ENCODE assay signal across 8 cellular contexts in genomic region chr13:43879323-43880181, GRCh38. TPM values are rescaled to one million over a fixed set of nuclear protein-coding genes. Genes with fewer than 3 reads are reported as not detected.
DNase-seq lines count a peak whose midpoint lies in the region; ATAC-seq, FAIRE-seq and TF ChIP-seq lines count a peak whose summit lies in the region.

CCDC122 (minus strand) TSS chr13:43879740; CDS start chr13:43869376, 10,364 bp downstream.
LACC1 (plus strand) TSS chr13:43879904; CDS start chr13:43880986, 1,082 bp downstream.

- H4K20me1 ChIP-seq in neural progenitor cell (ENCODE audit: low read depth): no peaks in the 10 kb centered on the region

- H3K27ac Mint-ChIP-seq in CD8-positive, alpha-beta T cell: peak within 1 kb of the TSS; percentile 84
- no peak within 1 kb of the TSS for H3K27ac Mint-ChIP-seq in neural progenitor cell

- H3K4me1 Mint-ChIP-seq in CD8-positive, alpha-beta T cell (ENCODE audit: low read depth): peaks cover 14% of the 10 kb centered on the region
- H3K4me1 Mint-ChIP-seq in neural progenitor cell: peaks cover 13% of the 10 kb centered on the region

- no peak for TF ChIP-seq CTCF in CD8-positive, alpha-beta T cell (IDR thresholded peaks at IDR 0.05)
- TF ChIP-seq CTCF in foreskin fibroblast (IDR thresholded peaks at IDR 0.05; ENCODE audit: low read depth, low read length): no peak
- TF ChIP-seq CTCF in neural progenitor cell (IDR thresholded peaks at IDR 0.05): no peak

- no peaks in the 10 kb centered on the region for H3K36me3 ChIP-seq in CD8-positive, alpha-beta T cell (ENCODE audit: insufficient read depth, low read length)
- H3K36me3 ChIP-seq in neural progenitor cell: no peaks in the 10 kb centered on the region

- H3K9me3 Mint-ChIP-seq in CD8-positive, alpha-beta T cell: peaks cover 2% of the 10 kb centered on the region
- no peaks in the 10 kb centered on the region for H3K9me3 Mint-ChIP-seq in neural progenitor cell

- peak within 1 kb of the TSS; percentile 90 for H3K4me3 Mint-ChIP-seq in CD8-positive, alpha-beta T cell
- H3K4me3 Mint-ChIP-seq in neural progenitor cell: peak within 1 kb of the TSS; percentile 85

- POLR2A ChIA-PET in CD8-positive, alpha-beta T cell (lab: Charles Lee): interaction anchor here (0.6 kb wide), 1 partner anchor 1600 kb away, joined by 3 read pairs; no protein-coding TSS in a partner anchor

- H3F3A ChIP-seq in neural progenitor cell (ENCODE audit: low read depth): peaks cover 9% of the 10 kb centered on the region

- peak within 1 kb of the TSS; percentile 78 for H3K4me2 ChIP-seq in neural progenitor cell

- peak within 1 kb of the TSS; percentile 56 for H3K4me3 ChIP-seq in CD8-positive, alpha-beta T cell (ENCODE audit: low read depth, low read length)
- H3K4me3 ChIP-seq in foreskin fibroblast (ENCODE audit: low read depth in 1 of 2, low read length in 2 of 2): peak within 1 kb of the TSS; percentile 77 to 83
- H3K4me3 ChIP-seq in neural progenitor cell: peak within 1 kb of the TSS; percentile 65

- peak; percentile 76 for FAIRE-seq in GM19239 (lab: Jason Lieb, UNC)

- H3K79me2 ChIP-seq in neural progenitor cell (ENCODE audit: low read depth): peaks cover 7% of the 10 kb centered on the region

- H3K27me3 Mint-ChIP-seq in CD8-positive, alpha-beta T cell (ENCODE audit: low read depth): peaks cover 13% of the 10 kb centered on the region
- peaks cover 9% of the 10 kb centered on the region for H3K27me3 Mint-ChIP-seq in neural progenitor cell (ENCODE audit: insufficient read depth, low read depth)

- H3K9ac ChIP-seq in neural progenitor cell: peak within 1 kb of the TSS; percentile 33

- CTCF ChIA-PET in CD8-positive, alpha-beta T cell (lab: Charles Lee): interaction anchor here (0.8 to 3.9 kb wide), 3 partner anchors 18 to 910 kb away, joined by 3 to 13 read pairs (median 4); no protein-coding TSS in a partner anchor

- intact Hi-C loops in CD8-positive, alpha-beta T cell (cut with DNase I, micrococcal nuclease): loop anchor here (2.0 to 10.0 kb wide), 7 partner anchors 263 to 1037 kb away; partner anchors contain the start of gene TSC22D1 (in 1 of the 2)

- ATAC-seq in CD8-positive, alpha-beta T cell: peak; percentile 83
- peak; percentile 82 for ATAC-seq in HG03439 (IDR thresholded peaks at IDR 0.05; ENCODE audit: unreplicated experiment)

- H3K9me3 ChIP-seq in CD8-positive, alpha-beta T cell (ENCODE audit: low read length): no peaks in the 10 kb centered on the region
- no peaks in the 10 kb centered on the region for H3K9me3 ChIP-seq in neural progenitor cell (ENCODE audit: low read depth)

- H3K36me3 Mint-ChIP-seq in CD8-positive, alpha-beta T cell: no peaks in the 10 kb centered on the region
- no peaks in the 10 kb centered on the region for H3K36me3 Mint-ChIP-seq in neural progenitor cell

- peak; percentile 37 to 78 (median 68) for DNase-seq in CD8-positive, alpha-beta T cell
- DNase-seq in GM19239 (ENCODE audit: insufficient read length, low spot score) (peak; percentile 66), RPMI8226 (peak; percentile 85), activated gamma-delta T cell treated with Interleukin-2 at 50 U/mL for 16 hours (peak; percentile 52), foreskin fibroblast (peak; percentile 85 to 93), neural progenitor cell (ENCODE audit: low spot score) (peak; percentile 90), stromal cell of bone marrow (ENCODE audit: low read depth) (peak; percentile 68)

- H3K27ac ChIP-seq in CD8-positive, alpha-beta T cell (ENCODE audit: low read depth, low read length): no peak within 1 kb of the TSS
- H3K27ac ChIP-seq in neural progenitor cell: no peak within 1 kb of the TSS

- peak within 1 kb of the TSS; percentile 89 for H2AFZ ChIP-seq in neural progenitor cell (replicated peaks)

- H3K27me3 ChIP-seq in CD8-positive, alpha-beta T cell (ENCODE audit: insufficient read depth, low read length): no peaks in the 10 kb centered on the region
- peaks cover 25% of the 10 kb centered on the region for H3K27me3 ChIP-seq in neural progenitor cell

- H3K4me1 ChIP-seq in CD8-positive, alpha-beta T cell (ENCODE audit: insufficient read depth, low read length): peaks cover 10% of the 10 kb centered on the region
- peaks cover 15% of the 10 kb centered on the region for H3K4me1 ChIP-seq in neural progenitor cell

RNA-seq across cellular contexts. Expression of gene CCDC122, which starts in this region (rescaled TPM):
- not detected for total RNA-seq in CD8-positive, alpha-beta T cell
- total RNA-seq in neural progenitor cell (ENCODE audit: low replicate concordance): 12.0 and 24.4 TPM in 2 replicates

RNA-seq across cellular contexts. Expression of gene LACC1, which starts in this region (rescaled TPM):
- under 1 TPM; 0.16 to 0.36 TPM for total RNA-seq in CD8-positive, alpha-beta T cell
- total RNA-seq in neural progenitor cell (ENCODE audit: low replicate concordance): 0.84 and 1.7 TPM in 2 replicates

Comparison
In these comparisons a context has a peak if more than half of its experiments do, and no peak if none do; other contexts are left out.
1. RNA of gene CCDC122 (total RNA-seq): 12.0 to 24.4 TPM in neural progenitor cell; not detected in CD8-positive, alpha-beta T cell; every median in the first group is over 10 times any median in the second.
2. Peak in DNase-seq, ATAC-seq and H3K4me3 ChIP-seq in CD8-positive, alpha-beta T cell; RNA of the genes that start here not detected or under 1 TPM.
3. Peak in every context shown above with its lines, with median percentiles within 50 percentile points of each other: DNase-seq and H3K4me3 ChIP-seq.